8 cellular contexts compared by ENCODE assay signal in genomic region chr14:95515080-95515489, GRCh38. TPM values are rescaled to one million over a fixed set of nuclear protein-coding genes. Genes with fewer than 3 reads are reported as not detected.
DNase-seq lines count a peak whose midpoint lies in the region; ATAC-seq, FAIRE-seq and TF ChIP-seq lines count a peak whose summit lies in the region.

No MANE protein-coding gene starts in this region.

- no peaks in the 10 kb centered on the region for H3K9me3 Mint-ChIP-seq in activated CD4-positive, alpha-beta memory T cell treated with anti-CD3 and anti-CD28 coated beads for 36 hours

- ATAC-seq in foreskin keratinocyte: peak; percentile 43
- no peak for ATAC-seq in HG03095 (IDR thresholded peaks at IDR 0.05; ENCODE audit: unreplicated experiment)

- DNase-seq in AG08395 (ENCODE audit: low spot score) (peak; percentile 38), foreskin keratinocyte (no peak), posterior cingulate gyrus (peak in 6 of 10 donors; percentile 46 to 91 (median 62)), HTR-8/SVneo (ENCODE audit: insufficient read length, low spot score) (no peak), OCI-M1 (lab: John Stamatoyannopoulos, UW) (no peak)
- peak; percentile 43 for DNase-seq in activated CD4-positive, alpha-beta memory T cell treated with anti-CD3 and anti-CD28 coated beads for 36 hours

- peaks cover 71% of the 10 kb centered on the region for H3K4me1 Mint-ChIP-seq in activated CD4-positive, alpha-beta memory T cell treated with anti-CD3 and anti-CD28 coated beads for 36 hours (ENCODE audit: low read depth)

- intact Hi-C loops in activated CD4-positive, alpha-beta memory T cell treated with anti-CD3 and anti-CD28 coated beads for 36 hours (cut with micrococcal nuclease): loop anchor here (1.0 to 5.0 kb wide), 2 partner anchors 11 to 358 kb away; partner anchors contain the start of gene DICER1
- intact Hi-C loops in posterior cingulate gyrus (cut with DNase I): no loop called here

- CTCF ChIA-PET in activated CD4-positive, alpha-beta memory T cell treated with anti-CD3 and anti-CD28 coated beads for 36 hours (lab: Charles Lee): interaction anchor here (0.7 to 4.9 kb wide), 12 partner anchors 8 to 89 kb away, joined by 3 to 47 read pairs (median 5); no protein-coding TSS in a partner anchor

- no peak overlapping the region for H3K27ac ChIP-seq in foreskin keratinocyte

- H3K27me3 Mint-ChIP-seq in activated CD4-positive, alpha-beta memory T cell treated with anti-CD3 and anti-CD28 coated beads for 36 hours: no peaks in the 10 kb centered on the region

- peak overlapping the region; percentile 90 for H3K4me3 Mint-ChIP-seq in activated CD4-positive, alpha-beta memory T cell treated with anti-CD3 and anti-CD28 coated beads for 36 hours

- H3K36me3 Mint-ChIP-seq in activated CD4-positive, alpha-beta memory T cell treated with anti-CD3 and anti-CD28 coated beads for 36 hours: peaks cover 9% of the 10 kb centered on the region

- POLR2A ChIA-PET in activated CD4-positive, alpha-beta memory T cell treated with anti-CD3 and anti-CD28 coated beads for 36 hours (lab: Charles Lee): interaction anchor here (1.2 to 4.6 kb wide), 7 partner anchors 8 to 70 kb away, joined by 3 to 27 read pairs (median 8); partner anchors contain the start of gene GLRX5

- TF ChIP-seq POLR2A in GM15510 (IDR thresholded peaks at IDR 0.05; ENCODE audit: borderline replicate concordance, extremely low read depth, insufficient read length): peak; percentile 18

- TF ChIP-seq CTCF in foreskin keratinocyte (conservative IDR thresholded peaks at IDR 0.05): no peak

- peak overlapping the region; percentile 93 for H3K27ac Mint-ChIP-seq in activated CD4-positive, alpha-beta memory T cell treated with anti-CD3 and anti-CD28 coated beads for 36 hours

- H3K4me1 ChIP-seq in foreskin keratinocyte: peaks cover 23% of the 10 kb centered on the region

- no peaks in the 10 kb centered on the region for H3K27me3 ChIP-seq in foreskin keratinocyte

- FAIRE-seq in HTR-8/SVneo (lab: Jason Lieb, UNC): no peak

RNA-seq across cellular contexts. Expression of gene SYNE3, which starts 1.4 kb away (rescaled TPM):
- total RNA-seq in activated CD4-positive, alpha-beta memory T cell treated with anti-CD3 and anti-CD28 coated beads for 36 hours: 10 to 100 TPM; 35.3 to 37.3 TPM
- 5.7 and 7.7 TPM in 2 replicates for total RNA-seq in foreskin keratinocyte
- 1.2 and 1.3 TPM in 2 replicates for polyA plus RNA-seq in foreskin keratinocyte

RNA-seq across cellular contexts. Expression of gene GLRX5, which starts 19.8 kb away (rescaled TPM):
- 10 to 100 TPM; 31.8 to 32.2 TPM for total RNA-seq in activated CD4-positive, alpha-beta memory T cell treated with anti-CD3 and anti-CD28 coated beads for 36 hours
- total RNA-seq in foreskin keratinocyte: 47.8 and 48.6 TPM in 2 replicates
- 70.0 and 70.4 TPM in 2 replicates for polyA plus RNA-seq in foreskin keratinocyte

Comparison
In these comparisons a context has a peak if more than half of its experiments do, and no peak if none do; other contexts are left out.
1. DNase-seq: peak in AG08395 (single experiment), activated CD4-positive, alpha-beta memory T cell treated with anti-CD3 and anti-CD28 coated beads for 36 hours (single experiment) and posterior cingulate gyrus (6 of 10); none in foreskin keratinocyte (0 of 2), HTR-8/SVneo (single experiment) and OCI-M1 (single experiment).